Comparison of ENCODE assay signal across 15 cellular contexts in the genomic region with DNA sequence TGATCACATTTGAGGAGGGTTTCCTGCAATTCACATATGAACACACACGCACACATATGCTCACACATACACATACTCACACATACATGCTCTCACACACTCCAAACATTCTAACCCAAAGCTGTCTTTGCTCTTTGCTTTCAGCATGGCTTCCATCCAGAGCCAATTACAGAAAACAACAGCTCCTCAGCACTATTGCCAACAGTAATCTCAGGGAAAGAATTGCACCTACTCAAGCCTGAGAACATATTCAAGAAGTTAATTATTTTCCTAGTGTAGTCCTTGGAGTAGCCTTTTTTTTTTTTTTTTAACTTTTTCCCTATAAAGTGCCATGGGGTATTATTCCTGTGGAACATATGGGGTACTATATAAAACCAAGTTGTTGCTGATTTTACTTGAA.
A peak's percentile ranks its signal among the peaks of the same experiment; 100 is the strongest.
DNase-seq lines count a peak whose midpoint lies in the region; TF ChIP-seq lines count a peak whose summit lies in the region.
"Had no signal": no experiment of that assay in that cellular context is flagged by ENCODE, and none has a peak within 500 bp of the region (broad histone marks: within the 10 kb centered on the region; RNA-seq: fewer than 3 reads in every experiment).

No MANE protein-coding gene starts in this region.

- POLR2A ChIA-PET in HEK293T (lab: Yijun Ruan, JAX): no interaction called here

- CTCF ChIA-PET in HEK293T (lab: Yijun Ruan, JAX): interaction anchor here (0.5 kb wide), 1 partner anchor 637 kb away, joined by 4 read pairs; no protein-coding TSS in a partner anchor

- H3K27ac ChIP-seq in coronary artery: no peak overlapping the region
- H3K27ac ChIP-seq: BLaER1, GM23248 had no signal

- no peak overlapping the region for H3K4me3 Mint-ChIP-seq in nephron
- H3K4me3 Mint-ChIP-seq: CD14-positive monocyte; CD4-positive, alpha-beta memory T cell had no signal

- DNase-seq in NCI-H1105 treated with DMSO at 0.1 percent for 48 hours (lab: John Stamatoyannopoulos, UW) (peak; percentile 22), NCI-H1105 (lab: John Stamatoyannopoulos, UW) (no peak), left kidney (ENCODE audit: low read depth, low spot score) (peak; percentile 50), HEK293T (ENCODE audit: extremely low spot score) (no peak), NCI-H2029 treated with DMSO at 0.1 percent for 48 hours (lab: John Stamatoyannopoulos, UW) (no peak), coronary artery (ENCODE audit: low spot score) (no peak)
- DNase-seq: 8988T; Calu3; CD4-positive, alpha-beta memory T cell; GM23248; IMR-90 had no signal

- no peaks in the 10 kb centered on the region for H3K9me3 Mint-ChIP-seq in nephron

- H3K36me3 Mint-ChIP-seq in nephron (ENCODE audit: low read depth): no peaks in the 10 kb centered on the region
- H3K36me3 Mint-ChIP-seq: CD14-positive monocyte; CD4-positive, alpha-beta memory T cell had no signal

- TF ChIP-seq CTCF in nephron (IDR thresholded peaks at IDR 0.05; ENCODE audit: unreplicated experiment in 3 of 3) (no peak), coronary artery (IDR thresholded peaks at IDR 0.05) (no peak)

- peak overlapping the region; percentile 70 to 86 (median 81) for H3K27ac Mint-ChIP-seq in nephron
- H3K27ac Mint-ChIP-seq: CD14-positive monocyte; CD4-positive, alpha-beta memory T cell had no signal

- H3K4me3 ChIP-seq in coronary artery: no peak overlapping the region
- H3K4me3 ChIP-seq: BLaER1, GM23248, HAP-1 had no signal

- H3K4me1 Mint-ChIP-seq in nephron: peaks cover 7% of the 10 kb centered on the region
- H3K4me1 Mint-ChIP-seq: CD14-positive monocyte; CD4-positive, alpha-beta memory T cell had no signal

- H3K27me3 Mint-ChIP-seq in nephron (ENCODE audit: low read depth): no peaks in the 10 kb centered on the region

TF ChIP-seq in HEK293T, 16 proteins besides CTCF, POLR2A, EP300 and RAD21:
- TF ChIP-seq CTBP1 (IDR thresholded peaks at IDR 0.05; ENCODE audit: borderline replicate concordance): no peak
- no peak for TF ChIP-seq BHLHE40 (IDR thresholded peaks at IDR 0.05; ENCODE audit: borderline replicate concordance)
- no peak for TF ChIP-seq ELF4 (IDR thresholded peaks at IDR 0.05)
- TF ChIP-seq, protein P1, sequence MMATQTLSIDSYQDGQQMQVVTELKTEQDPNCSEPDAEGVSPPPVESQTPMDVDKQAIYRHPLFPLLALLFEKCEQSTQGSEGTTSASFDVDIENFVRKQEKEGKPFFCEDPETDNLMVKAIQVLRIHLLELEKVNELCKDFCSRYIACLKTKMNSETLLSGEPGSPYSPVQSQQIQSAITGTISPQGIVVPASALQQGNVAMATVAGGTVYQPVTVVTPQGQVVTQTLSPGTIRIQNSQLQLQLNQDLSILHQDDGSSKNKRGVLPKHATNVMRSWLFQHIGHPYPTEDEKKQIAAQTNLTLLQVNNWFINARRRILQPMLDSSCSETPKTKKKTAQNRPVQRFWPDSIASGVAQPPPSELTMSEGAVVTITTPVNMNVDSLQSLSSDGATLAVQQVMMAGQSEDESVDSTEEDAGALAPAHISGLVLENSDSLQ (IDR thresholded peaks at IDR 0.05): no peak
- no peak for TF ChIP-seq FOXA1 (IDR thresholded peaks at IDR 0.05)
- no peak for TF ChIP-seq NFRKB (IDR thresholded peaks at IDR 0.05)
- no peak for TF ChIP-seq FOXK2 (IDR thresholded peaks at IDR 0.05)
- no peak for TF ChIP-seq SUZ12 (IDR thresholded peaks at IDR 0.05)
- TF ChIP-seq SP1 (IDR thresholded peaks at IDR 0.05): no peak
- no peak for TF ChIP-seq L3MBTL2 (conservative IDR thresholded peaks at IDR 0.05)
- TF ChIP-seq HDGF (IDR thresholded peaks at IDR 0.05; ENCODE audit: borderline replicate concordance): no peak
- TF ChIP-seq ZNF384 (IDR thresholded peaks at IDR 0.05): no peak
- TF ChIP-seq LEF1 (IDR thresholded peaks at IDR 0.05; ENCODE audit: borderline replicate concordance): no peak
- no peak for TF ChIP-seq FOXM1 (IDR thresholded peaks at IDR 0.05; ENCODE audit: borderline replicate concordance)
- no peak for TF ChIP-seq ARNT (IDR thresholded peaks at IDR 0.05)

Comparison
In these comparisons a context has a peak if more than half of its experiments do, and no peak if none do; other contexts are left out.
1. DNase-seq: peak in NCI-H1105 treated with DMSO at 0.1 percent for 48 hours (single experiment) and left kidney (single experiment); none in NCI-H1105 (single experiment), HEK293T (single experiment), NCI-H2029 treated with DMSO at 0.1 percent for 48 hours (single experiment) and coronary artery (single experiment).